ENCODE assay signal across 1 cellular context in genomic region chr17:75113798-75114551, GRCh38.
TF ChIP-seq lines count a peak whose summit lies in the region.

No MANE protein-coding gene starts in this region.

TF ChIP-seq in HepG2, 621 proteins besides CTCF, POLR2A, EP300 and RAD21 (continues in another document):
- TF ChIP-seq HMGXB3 (CRISPR knock-in tag; IDR thresholded peaks at IDR 0.05; ENCODE audit: borderline replicate concordance) (no peak), ZNF34 (CRISPR knock-in tag; IDR thresholded peaks at IDR 0.05; ENCODE audit: borderline replicate concordance) (no peak), IKZF1 (IDR thresholded peaks at IDR 0.05) (no peak), ZMYM4 (CRISPR knock-in tag; IDR thresholded peaks at IDR 0.05) (no peak), ZNF143 (CRISPR knock-in tag; IDR thresholded peaks at IDR 0.05) (no peak; the same call in 1 of the 2 replicates), MXD3 (CRISPR knock-in tag; IDR thresholded peaks at IDR 0.05) (no peak), ZNF879 (CRISPR knock-in tag; IDR thresholded peaks at IDR 0.05) (no peak), ZBTB38 (CRISPR knock-in tag; IDR thresholded peaks at IDR 0.05) (peak; percentile 96), ZNF431 (CRISPR knock-in tag; IDR thresholded peaks at IDR 0.05; ENCODE audit: borderline replicate concordance, low read depth) (no peak), JDP2 (CRISPR knock-in tag; IDR thresholded peaks at IDR 0.05; ENCODE audit: borderline replicate concordance) (no peak), RBM39 (IDR thresholded peaks at IDR 0.05; ENCODE audit: low read depth, low read length, poor library complexity, severe bottlenecking) (peak; percentile 52), ZNF546 (CRISPR knock-in tag; conservative IDR thresholded peaks at IDR 0.05) (no peak), NBN (conservative IDR thresholded peaks at IDR 0.05) (no peak), ZNF512 (CRISPR knock-in tag; IDR thresholded peaks at IDR 0.05) (no peak), TP53 (CRISPR knock-in tag; conservative IDR thresholded peaks at IDR 0.05) (no peak), AHR (CRISPR knock-in tag; IDR thresholded peaks at IDR 0.05) (peak; percentile 89), ZKSCAN1 (IDR thresholded peaks at IDR 0.05; ENCODE audit: low read length) (no peak), CBX5 (CRISPR knock-in tag; IDR thresholded peaks at IDR 0.05; ENCODE audit: borderline replicate concordance) (no peak; the same call in 1 of the 2 replicates), IRF1 (CRISPR knock-in tag; IDR thresholded peaks at IDR 0.05; ENCODE audit: low read depth) (no peak), ZUFSP (CRISPR knock-in tag; IDR thresholded peaks at IDR 0.05; ENCODE audit: borderline replicate concordance) (no peak), ZNF775 (CRISPR knock-in tag; IDR thresholded peaks at IDR 0.05; ENCODE audit: borderline replicate concordance) (no peak), PTBP1 (IDR thresholded peaks at IDR 0.05; ENCODE audit: low read depth, low read length, poor library complexity, severe bottlenecking) (no peak), HIVEP1 (CRISPR knock-in tag; IDR thresholded peaks at IDR 0.05) (peak; percentile 56; the same call in 1 of the 2 replicates), ZNF576 (CRISPR knock-in tag; IDR thresholded peaks at IDR 0.05) (no peak), KLF15 (CRISPR knock-in tag; IDR thresholded peaks at IDR 0.05; ENCODE audit: borderline replicate concordance) (no peak), ZBTB1 (CRISPR knock-in tag; IDR thresholded peaks at IDR 0.05; ENCODE audit: borderline replicate concordance) (no peak), RBM22 (optimal IDR thresholded peaks at IDR 0.05; ENCODE audit: low read length) (no peak), HOXA3 (CRISPR knock-in tag; IDR thresholded peaks at IDR 0.05) (peak; percentile 46), TGIF2 (CRISPR knock-in tag; IDR thresholded peaks at IDR 0.05) (no peak), ZNF639 (CRISPR knock-in tag; conservative IDR thresholded peaks at IDR 0.05) (peak; percentile 63; the same call in 1 of the 2 replicates), PRPF4 (IDR thresholded peaks at IDR 0.05; ENCODE audit: low read depth, low read length, poor library complexity, severe bottlenecking) (no peak), NFKBIZ (CRISPR knock-in tag; IDR thresholded peaks at IDR 0.05) (no peak), SP5 (CRISPR knock-in tag; IDR thresholded peaks at IDR 0.05; ENCODE audit: borderline replicate concordance, low read depth) (no peak), SOX6 (IDR thresholded peaks at IDR 0.05) (no peak), SOX6 (CRISPR knock-in tag; IDR thresholded peaks at IDR 0.05) (peak; percentile 63; the same call in 1 of the 2 replicates), ZNF691 (CRISPR knock-in tag; IDR thresholded peaks at IDR 0.05; ENCODE audit: borderline replicate concordance, low read depth) (0 out of 2 replicates have a peak, but pooled peaks have one; percentile 41), SRY (CRISPR knock-in tag; IDR thresholded peaks at IDR 0.05) (peak; percentile 76; the same call in 1 of the 2 replicates), GABPB1 (CRISPR knock-in tag; IDR thresholded peaks at IDR 0.05) (peak; percentile 68), MED8 (CRISPR knock-in tag; IDR thresholded peaks at IDR 0.05; ENCODE audit: insufficient replicate concordance) (no peak), ZNF792 (CRISPR knock-in tag; IDR thresholded peaks at IDR 0.05) (no peak), ZNF414 (CRISPR knock-in tag; IDR thresholded peaks at IDR 0.05) (no peak), ELF3 (CRISPR knock-in tag; IDR thresholded peaks at IDR 0.05) (peak; percentile 91; the same call in 1 of the 2 replicates), ZNF891 (CRISPR knock-in tag; IDR thresholded peaks at IDR 0.05) (no peak), ZNF687 (CRISPR knock-in tag; IDR thresholded peaks at IDR 0.05) (peak; percentile 77), THAP11 (CRISPR knock-in tag; IDR thresholded peaks at IDR 0.05) (peak; percentile 60), PITX1 (CRISPR knock-in tag; IDR thresholded peaks at IDR 0.05) (0 out of 2 replicates have a peak, but pooled peaks have one; percentile 29), CHCHD3 (CRISPR knock-in tag; IDR thresholded peaks at IDR 0.05) (no peak), ARID2 (CRISPR knock-in tag; IDR thresholded peaks at IDR 0.05; ENCODE audit: borderline replicate concordance) (no peak), NFKB2 (CRISPR knock-in tag; IDR thresholded peaks at IDR 0.05; ENCODE audit: borderline replicate concordance) (peak; percentile 71; the same call in 1 of the 2 replicates)
